Comparison of ENCODE assay signal across 1 cellular context in genomic region chr1:30723296-30723897, GRCh38.
TF ChIP-seq lines count a peak whose summit lies in the region.

Gene MATN1 (minus strand): TSS chr1:30723585. CDS start chr1:30723551, 34 bp downstream.

TF ChIP-seq in H1, 55 proteins besides CTCF, POLR2A, EP300 and RAD21:
- TF ChIP-seq FOSL1 (IDR thresholded peaks at IDR 0.05; ENCODE audit: insufficient read depth, low read depth, low read length) (no peak), GTF2F1 (IDR thresholded peaks at IDR 0.05; ENCODE audit: borderline replicate concordance, low read depth, low read length) (no peak), EZH2 (IDR thresholded peaks at IDR 0.05; ENCODE audit: low read depth, low read length, severe bottlenecking) (no peak)
